Comparison of ENCODE assay signal across 8 cellular contexts in the genomic region with DNA sequence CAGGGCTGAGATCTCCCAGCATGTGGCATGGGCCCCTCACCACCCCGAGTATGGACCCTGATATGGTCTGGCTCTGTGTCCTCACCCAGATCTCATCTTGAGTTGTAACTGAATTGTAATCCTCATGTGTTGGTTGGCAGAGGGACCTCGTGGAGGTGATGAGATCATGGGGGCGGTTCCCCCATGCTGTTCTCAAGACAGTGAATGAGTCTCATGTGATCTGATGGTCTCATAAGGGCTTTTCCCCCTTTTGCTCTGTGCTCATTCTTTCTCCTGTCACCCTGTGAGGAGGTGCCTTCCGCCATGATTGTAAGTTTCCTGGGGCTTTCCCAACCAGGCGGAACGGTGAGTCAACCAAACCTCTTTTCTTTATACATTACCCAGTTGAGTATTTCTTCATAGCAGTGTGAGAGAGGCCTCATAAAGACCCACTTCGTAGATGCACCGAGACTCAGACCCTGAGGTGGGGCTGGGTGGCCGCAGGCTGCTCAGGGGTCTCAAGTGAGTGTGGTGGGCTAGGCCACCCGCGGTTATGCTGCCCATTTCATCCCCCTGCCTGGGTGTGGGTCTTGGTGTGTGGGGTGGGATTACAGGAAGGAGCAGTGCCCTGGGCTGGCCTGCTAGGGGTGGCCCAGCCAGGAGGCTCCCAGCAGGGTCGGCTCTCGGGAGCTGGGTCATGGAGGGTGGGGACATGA. TPM values are rescaled to one million over a fixed set of nuclear protein-coding genes. Genes with fewer than 3 reads are reported as not detected.
A peak's percentile ranks its signal among the peaks of the same experiment; 100 is the strongest.
DNase-seq lines count a peak whose midpoint lies in the region; ATAC-seq and TF ChIP-seq lines count a peak whose summit lies in the region.

No MANE protein-coding gene starts in this region.

- no peaks in the 10 kb centered on the region for H3K27me3 ChIP-seq in fibroblast of lung (ENCODE audit: control insufficient read depth, insufficient read depth, low read length)
- H3K27me3 ChIP-seq in H7 (ENCODE audit: control insufficient read depth, insufficient read depth, low read length), result no peaks in the 10 kb centered on the region; the same call in 1 of the 2 replicates

- no peaks in the 10 kb centered on the region for H3K9me3 ChIP-seq in fibroblast of lung (ENCODE audit: control insufficient read depth, insufficient read depth, low read depth, low read length)

- no peaks in the 10 kb centered on the region for H4K20me1 ChIP-seq in fibroblast of lung (ENCODE audit: control insufficient read depth, extremely low read depth, insufficient read depth, low read length)

- no peaks in the 10 kb centered on the region for H3K79me2 ChIP-seq in fibroblast of lung (ENCODE audit: control insufficient read depth, insufficient read depth, low read length)

- DNase-seq in GM19240 (ENCODE audit: insufficient read length, low spot score) (peak; percentile 46), fibroblast of lung (ENCODE audit: low read depth in 2 of 2) (peak; percentile 9 to 56), H7 (no peak), amygdala (lab: John Stamatoyannopoulos, UW) (no peak), NCI-H2081 treated with DMSO at 0.1 percent for 48 hours (lab: John Stamatoyannopoulos, UW) (no peak)
- peak; percentile 62 to 72 for DNase-seq in activated CD4-positive, alpha-beta T cell treated with anti-CD3 and anti-CD28 coated beads for 4 hours
- DNase-seq in stimulated activated CD8-positive, alpha-beta memory T cell treated with anti-CD3 and anti-CD28 coated beads, Interleukin-4, amount 100 ng/mL, for 48 hours, result peak; percentile 78

- H3K27ac ChIP-seq in fibroblast of lung (ENCODE audit: insufficient read depth, low read length), result no peak overlapping the region

- H3K36me3 ChIP-seq in fibroblast of lung (ENCODE audit: control insufficient read depth, insufficient read depth, low read length), result no peaks in the 10 kb centered on the region
- no peaks in the 10 kb centered on the region for H3K36me3 ChIP-seq in H7 (replicated peaks; ENCODE audit: control insufficient read depth, insufficient read depth, low read length)

- no peak overlapping the region for H3K9ac ChIP-seq in fibroblast of lung (ENCODE audit: insufficient read depth, low read length)

- H3K4me3 ChIP-seq in fibroblast of lung (replicated peaks in 1 of 4; ENCODE audit: control extremely low read depth in 1 of 4, insufficient read depth in 1 of 4, low read depth in 3 of 4, low read length in 4 of 4) (no peak overlapping the region), H7 (ENCODE audit: insufficient read depth, low read depth, low read length) (no peak overlapping the region)

- peak; percentile 80 for ATAC-seq in HG03354 (IDR thresholded peaks at IDR 0.05; ENCODE audit: poor library complexity, severe bottlenecking, unreplicated experiment)

- no peak overlapping the region for H3K4me2 ChIP-seq in fibroblast of lung (ENCODE audit: extremely low read depth, insufficient read depth, low read length)

- H2AFZ ChIP-seq in fibroblast of lung (ENCODE audit: low read length), result no peak overlapping the region

- no peaks in the 10 kb centered on the region for H3K4me1 ChIP-seq in fibroblast of lung (ENCODE audit: control insufficient read depth, extremely low read depth, insufficient read depth, low read length)

- TF ChIP-seq CTCF in fibroblast of lung (conservative IDR thresholded peaks at IDR 0.05 in 1 of 2, IDR thresholded peaks at IDR 0.05 in 1 of 2; ENCODE audit: low read depth in 1 of 2, low read length in 2 of 2), result no peak

RNA-seq across cellular contexts. Expression of gene GATA5, which starts 26.2 kb away (rescaled TPM):
- 0.26 and 0.83 TPM in 2 replicates for total RNA-seq in fibroblast of lung
- 0.02 and 0.08 TPM in 2 replicates for polyA plus RNA-seq in fibroblast of lung
- polyA plus RNA-seq in fibroblast of lung (2012), result 0.05 and 0.10 TPM in 2 replicates
- 0.12 TPM in 1 of 2 replicates, not detected in the other for polyA minus RNA-seq in fibroblast of lung (ENCODE audit: low replicate concordance)
- 0.55 and 1.5 TPM in 2 replicates for total RNA-seq in H7 (2014; rRNA removed; shearing (Covaris generic))

Comparison
In these comparisons a context has a peak if more than half of its experiments do, and no peak if none do; other contexts are left out.
1. DNase-seq: peak in GM19240 (single experiment), activated CD4-positive, alpha-beta T cell treated with anti-CD3 and anti-CD28 coated beads for 4 hours (2 of 2), fibroblast of lung (2 of 2) and stimulated activated CD8-positive, alpha-beta memory T cell treated with anti-CD3 and anti-CD28 coated beads, Interleukin-4, amount 100 ng/mL, for 48 hours (single experiment); none in H7 (single experiment), amygdala (0 of 56) and NCI-H2081 treated with DMSO at 0.1 percent for 48 hours (single experiment).